ENCODE assay signal across 1 cellular context in the genomic region with DNA sequence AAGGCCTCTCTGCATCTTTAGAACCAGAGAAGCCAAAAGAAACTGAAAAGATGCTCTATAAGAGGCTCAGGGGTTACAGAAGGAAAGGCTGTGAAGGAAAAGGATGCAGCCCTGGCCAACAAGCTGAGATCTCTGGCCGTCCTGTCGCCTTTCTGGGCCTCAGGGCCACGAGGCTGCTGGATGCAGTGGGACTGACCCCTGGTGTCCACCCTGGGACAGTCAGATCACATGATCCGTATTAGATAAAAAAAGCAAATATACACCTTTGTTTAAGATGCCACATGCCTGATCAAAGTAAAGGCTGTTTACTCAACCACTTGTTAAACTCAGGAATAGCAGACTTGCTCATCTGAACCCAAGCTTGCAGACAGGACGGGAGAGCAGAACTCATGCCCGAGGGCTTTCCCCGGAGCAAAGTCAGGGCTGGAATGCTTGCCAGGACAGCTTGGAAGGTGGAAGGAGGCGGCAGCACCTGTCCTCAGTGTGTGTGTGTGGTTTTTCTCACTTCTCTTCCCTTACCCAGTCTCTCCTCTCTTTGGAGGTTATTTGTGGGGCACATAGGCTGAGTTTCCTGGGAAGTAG.
TF ChIP-seq lines count a peak whose summit lies in the region.

No MANE protein-coding gene starts in this region.

TF ChIP-seq in HepG2, 621 proteins besides CTCF, POLR2A, EP300 and RAD21 (continued from another document):
- 0 out of 2 replicates have a peak, but pooled peaks have one; percentile 25 for TF ChIP-seq TCF7 (IDR thresholded peaks at IDR 0.05; ENCODE audit: low read depth)
- TF ChIP-seq, protein P1, sequence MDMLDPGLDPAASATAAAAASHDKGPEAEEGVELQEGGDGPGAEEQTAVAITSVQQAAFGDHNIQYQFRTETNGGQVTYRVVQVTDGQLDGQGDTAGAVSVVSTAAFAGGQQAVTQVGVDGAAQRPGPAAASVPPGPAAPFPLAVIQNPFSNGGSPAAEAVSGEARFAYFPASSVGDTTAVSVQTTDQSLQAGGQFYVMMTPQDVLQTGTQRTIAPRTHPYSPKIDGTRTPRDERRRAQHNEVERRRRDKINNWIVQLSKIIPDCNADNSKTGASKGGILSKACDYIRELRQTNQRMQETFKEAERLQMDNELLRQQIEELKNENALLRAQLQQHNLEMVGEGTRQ (IDR thresholded peaks at IDR 0.05; ENCODE audit: low read depth, low read length), result no peak
- TF ChIP-seq, protein P1 (CRISPR knock-in tag; IDR thresholded peaks at IDR 0.05; ENCODE audit: borderline replicate concordance), result peak; percentile 25; the same call in 1 of the 2 replicates
- TF ChIP-seq SOX6 (IDR thresholded peaks at IDR 0.05), result no peak
- peak; percentile 41; the same call in 1 of the 2 replicates for TF ChIP-seq SOX6 (CRISPR knock-in tag; IDR thresholded peaks at IDR 0.05)
- TF ChIP-seq SOX13 (IDR thresholded peaks at IDR 0.05), result no peak
- peak in 1 of 2 experiments; percentile 36; a peak in 1 of 4 replicates for TF ChIP-seq SOX13 (CRISPR knock-in tag; conservative IDR thresholded peaks at IDR 0.05 in 1 of 2, IDR thresholded peaks at IDR 0.05 in 1 of 2)
- TF ChIP-seq SOX5 (CRISPR knock-in tag; IDR thresholded peaks at IDR 0.05; ENCODE audit: borderline replicate concordance), result peak; percentile 35; the same call in 1 of the 2 replicates
- no peak for TF ChIP-seq ZNF777 (CRISPR knock-in tag; IDR thresholded peaks at IDR 0.05)
